ENCODE assay signal across 8 cellular contexts in genomic region chr12:56688129-56688845, GRCh38. TPM values are rescaled to one million over a fixed set of nuclear protein-coding genes. Genes with fewer than 3 reads are reported as not detected.
A peak's percentile ranks its signal among the peaks of the same experiment; 100 is the strongest.
DNase-seq lines count a peak whose midpoint lies in the region; ATAC-seq and TF ChIP-seq lines count a peak whose summit lies in the region.

Gene PTGES3 (minus strand): TSS chr12:56688284. CDS start chr12:56687999, 285 bp downstream.

- peaks cover 23% of the 10 kb centered on the region for H3K4me1 Mint-ChIP-seq in activated T-cell treated with anti-CD3 and anti-CD28 coated beads, Interleukin-2, amount 50 U/mL, for 24 hours (ENCODE audit: low read depth)

- 0 to 1% methylated on average over 61 to 64 of the region's 64 CpGs for WGBS in esophagus, 2 donors

- peak within 1 kb of the TSS; percentile 90 to 96 for H3K4me3 ChIP-seq in esophagus (ENCODE audit: low read depth in 1 of 2, low read length in 2 of 2)
- H3K4me3 ChIP-seq in muscle layer of colon (ENCODE audit: low read depth in 1 of 2, low read length in 2 of 2) = peak within 1 kb of the TSS; percentile 90 to 93

- in situ Hi-C loops in KBM-7 (cut with MboI; ENCODE audit: low pct_unique_long_range_greater_than_20kb, low sequenced_read_pairs) = no loop called here

- peak within 1 kb of the TSS; percentile 100 for H3K4me3 Mint-ChIP-seq in activated T-cell treated with anti-CD3 and anti-CD28 coated beads, Interleukin-2, amount 50 U/mL, for 24 hours

- H3K27me3 ChIP-seq in esophagus (ENCODE audit: control insufficient read depth in 1 of 2, insufficient read depth in 2 of 2, low read length in 2 of 2) (no peaks in the 10 kb centered on the region), muscle layer of colon (ENCODE audit: control insufficient read depth in 1 of 2, insufficient read depth in 2 of 2, low read length in 2 of 2) (no peaks in the 10 kb centered on the region)

- peak; percentile 56 for ATAC-seq in GM21717 (IDR thresholded peaks at IDR 0.05; ENCODE audit: unreplicated experiment)

- no peaks in the 10 kb centered on the region for H3K9me3 ChIP-seq in esophagus (ENCODE audit: control insufficient read depth in 2 of 2, insufficient read depth in 1 of 2, low read depth in 1 of 2, low read length in 1 of 2)
- H3K9me3 ChIP-seq in muscle layer of colon (ENCODE audit: low read length) = no peaks in the 10 kb centered on the region

- no peaks in the 10 kb centered on the region for H3K4me1 ChIP-seq in esophagus (ENCODE audit: control insufficient read depth in 2 of 2, insufficient read depth in 2 of 2, low read length in 1 of 2)
- peaks cover 19% of the 10 kb centered on the region for H3K4me1 ChIP-seq in muscle layer of colon (ENCODE audit: insufficient read depth, low read length)

- DNase-seq in DMS153 treated with DMSO at 0.1 percent for 48 hours (lab: John Stamatoyannopoulos, UW; ENCODE audit: unreplicated experiment) (peak; percentile 97), KBM-7 (peak; percentile 99)
- peak; percentile 98 for DNase-seq in activated T-cell treated with anti-CD3 and anti-CD28 coated beads, Interleukin-2, amount 50 U/mL, for 24 hours
- peak; percentile 91 for DNase-seq in stimulated activated CD8-positive, alpha-beta memory T cell treated with anti-CD3 and anti-CD28 coated beads, Interleukin-7, amount 100 ng/mL, for 24 hours (ENCODE audit: low read depth)

- peak within 1 kb of the TSS; percentile 100 for H3K27ac Mint-ChIP-seq in activated T-cell treated with anti-CD3 and anti-CD28 coated beads, Interleukin-2, amount 50 U/mL, for 24 hours

- peak within 1 kb of the TSS; percentile 93 for H3K9ac ChIP-seq in muscle layer of colon (ENCODE audit: low read length)

- peaks cover 53% of the 10 kb centered on the region for H3K36me3 Mint-ChIP-seq in activated T-cell treated with anti-CD3 and anti-CD28 coated beads, Interleukin-2, amount 50 U/mL, for 24 hours (ENCODE audit: low read depth)

- no peaks in the 10 kb centered on the region for H3K27me3 Mint-ChIP-seq in activated T-cell treated with anti-CD3 and anti-CD28 coated beads, Interleukin-2, amount 50 U/mL, for 24 hours

- H3K27ac ChIP-seq in esophagus (ENCODE audit: low read depth in 2 of 2, low read length in 1 of 2) (peak within 1 kb of the TSS; percentile 96 to 100), muscle layer of colon (ENCODE audit: low read depth, low read length) (peak within 1 kb of the TSS; percentile 100)

- no peaks in the 10 kb centered on the region for H3K9me3 Mint-ChIP-seq in activated T-cell treated with anti-CD3 and anti-CD28 coated beads, Interleukin-2, amount 50 U/mL, for 24 hours

- H3K36me3 ChIP-seq in esophagus (ENCODE audit: control insufficient read depth in 2 of 2, insufficient read depth in 2 of 2, low read length in 1 of 2) (no peaks in the 10 kb centered on the region), muscle layer of colon (ENCODE audit: insufficient read depth, low read length) (no peaks in the 10 kb centered on the region)

TF ChIP-seq in PFSK-1, 5 proteins besides CTCF, POLR2A, EP300 and RAD21:
- TF ChIP-seq TAF1 (IDR thresholded peaks at IDR 0.05; ENCODE audit: borderline replicate concordance, insufficient read depth, low read length) = peak; percentile 83; the same call in 1 of the 2 replicates
- TF ChIP-seq POLR2AphosphoS5 (IDR thresholded peaks at IDR 0.05; ENCODE audit: low read depth, low read length) = peak; percentile 99
- peak in 1 of 2 experiments; percentile 46; a peak in 1 of 4 replicates for TF ChIP-seq REST (IDR thresholded peaks at IDR 0.05; ENCODE audit: insufficient read depth in 1 of 2, low read depth in 2 of 2, low read length in 2 of 2)
- no peak for TF ChIP-seq FOXP2 (optimal IDR thresholded peaks at IDR 0.05; ENCODE audit: borderline replicate concordance, extremely low read depth, extremely low read length, insufficient read depth)
- peak; percentile 63; the same call in 1 of the 2 replicates for TF ChIP-seq SIN3A (IDR thresholded peaks at IDR 0.05; ENCODE audit: borderline replicate concordance, insufficient read depth, low read length)
TF ChIP-seq in PFSK-1: peak in this region for 4.

RNA-seq across cellular contexts. Expression of gene PTGES3, which starts in this region (rescaled TPM):
- polyA plus RNA-seq in PFSK-1 (2012; ENCODE audit: insufficient read length, low read depth) = 196 TPM
- 100 to 1,000 TPM in 1 of 2 donors, 10 to 100 TPM in 1; 65.7 to 123 TPM for polyA plus RNA-seq in esophagus

Comparison
In these comparisons a context has a peak if more than half of its experiments do, and no peak if none do; other contexts are left out.
1. Peak in every context shown above with its lines: DNase-seq, ATAC-seq, H3K4me3 ChIP-seq and H3K27ac ChIP-seq.